1 cellular context compared by ENCODE assay signal in genomic region chr20:17710379-17711305, GRCh38.
TF ChIP-seq lines count a peak whose summit lies in the region.

No MANE protein-coding gene starts in this region.

TF ChIP-seq in HEK293, 187 proteins besides CTCF, POLR2A, EP300 and RAD21:
- TF ChIP-seq ZNF148 (tag by site-specific recombination; IDR thresholded peaks at IDR 0.05; ENCODE audit: borderline replicate concordance) (no peak), ZXDB (tag by site-specific recombination; IDR thresholded peaks at IDR 0.05) (no peak), KLF16 (tag by site-specific recombination; IDR thresholded peaks at IDR 0.05) (no peak), ZNF747 (tag by site-specific recombination; IDR thresholded peaks at IDR 0.05) (no peak), ZNF629 (tag by site-specific recombination; IDR thresholded peaks at IDR 0.05) (no peak), ZNF2 (tag by site-specific recombination; IDR thresholded peaks at IDR 0.05) (no peak), KLF7 (tag by site-specific recombination; IDR thresholded peaks at IDR 0.05; ENCODE audit: borderline replicate concordance) (no peak), WT1 (tag by site-specific recombination; IDR thresholded peaks at IDR 0.05) (no peak), ZIC2 (tag by site-specific recombination; IDR thresholded peaks at IDR 0.05) (peak; percentile 72), YY1 (tag by site-specific recombination; IDR thresholded peaks at IDR 0.05) (no peak), SALL2 (tag by site-specific recombination; IDR thresholded peaks at IDR 0.05; ENCODE audit: borderline replicate concordance) (no peak), ZNF555 (tag by site-specific recombination; conservative IDR thresholded peaks at IDR 0.05) (no peak), SCRT1 (tag by site-specific recombination; IDR thresholded peaks at IDR 0.05; ENCODE audit: borderline replicate concordance) (no peak), ATF2 (tag by site-specific recombination; IDR thresholded peaks at IDR 0.05; ENCODE audit: low read depth) (no peak), PRDM1 (tag by site-specific recombination; IDR thresholded peaks at IDR 0.05) (no peak), ZNF580 (tag by site-specific recombination; IDR thresholded peaks at IDR 0.05) (no peak), ZNF362 (tag by site-specific recombination; IDR thresholded peaks at IDR 0.05) (no peak), ZNF624 (tag by site-specific recombination; IDR thresholded peaks at IDR 0.05) (no peak), ZNF10 (tag by site-specific recombination; IDR thresholded peaks at IDR 0.05) (no peak), OVOL3 (tag by site-specific recombination; IDR thresholded peaks at IDR 0.05) (no peak), GLIS1 (tag by site-specific recombination; IDR thresholded peaks at IDR 0.05) (peak; percentile 91), ZNF501 (tag by site-specific recombination; IDR thresholded peaks at IDR 0.05) (no peak), ZNF174 (tag by site-specific recombination; IDR thresholded peaks at IDR 0.05) (no peak), ZNF23 (tag by site-specific recombination; IDR thresholded peaks at IDR 0.05; ENCODE audit: borderline replicate concordance) (no peak), ZNF157 (tag by site-specific recombination; IDR thresholded peaks at IDR 0.05) (no peak), ZBTB8A (tag by site-specific recombination; IDR thresholded peaks at IDR 0.05) (no peak), ZNF248 (tag by site-specific recombination; IDR thresholded peaks at IDR 0.05) (no peak), ZFHX2 (tag by site-specific recombination; conservative IDR thresholded peaks at IDR 0.05) (peak; percentile 90), ZNF37A (tag by site-specific recombination; IDR thresholded peaks at IDR 0.05) (no peak), ZNF76 (tag by site-specific recombination; IDR thresholded peaks at IDR 0.05; ENCODE audit: borderline replicate concordance, low read depth) (no peak), ZNF571 (tag by site-specific recombination; IDR thresholded peaks at IDR 0.05) (no peak), ZNF214 (tag by site-specific recombination; IDR thresholded peaks at IDR 0.05; ENCODE audit: borderline replicate concordance) (no peak), SP3 (tag by site-specific recombination; IDR thresholded peaks at IDR 0.05) (no peak), ZBTB6 (tag by site-specific recombination; IDR thresholded peaks at IDR 0.05) (no peak), ZNF311 (tag by site-specific recombination; IDR thresholded peaks at IDR 0.05; ENCODE audit: borderline replicate concordance) (no peak), EGR2 (tag by site-specific recombination; IDR thresholded peaks at IDR 0.05; ENCODE audit: low read depth) (peak; percentile 80), ZNF146 (tag by site-specific recombination; IDR thresholded peaks at IDR 0.05) (no peak)
- TF ChIP-seq, protein P1, sequence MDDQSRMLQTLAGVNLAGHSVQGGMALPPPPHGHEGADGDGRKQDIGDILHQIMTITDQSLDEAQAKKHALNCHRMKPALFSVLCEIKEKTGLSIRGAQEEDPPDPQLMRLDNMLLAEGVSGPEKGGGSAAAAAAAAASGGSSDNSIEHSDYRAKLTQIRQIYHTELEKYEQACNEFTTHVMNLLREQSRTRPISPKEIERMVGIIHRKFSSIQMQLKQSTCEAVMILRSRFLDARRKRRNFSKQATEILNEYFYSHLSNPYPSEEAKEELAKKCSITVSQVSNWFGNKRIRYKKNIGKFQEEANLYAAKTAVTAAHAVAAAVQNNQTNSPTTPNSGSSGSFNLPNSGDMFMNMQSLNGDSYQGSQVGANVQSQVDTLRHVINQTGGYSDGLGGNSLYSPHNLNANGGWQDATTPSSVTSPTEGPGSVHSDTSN (CRISPR knock-in tag; IDR thresholded peaks at IDR 0.05) = no peak
- TF ChIP-seq, protein P2, sequence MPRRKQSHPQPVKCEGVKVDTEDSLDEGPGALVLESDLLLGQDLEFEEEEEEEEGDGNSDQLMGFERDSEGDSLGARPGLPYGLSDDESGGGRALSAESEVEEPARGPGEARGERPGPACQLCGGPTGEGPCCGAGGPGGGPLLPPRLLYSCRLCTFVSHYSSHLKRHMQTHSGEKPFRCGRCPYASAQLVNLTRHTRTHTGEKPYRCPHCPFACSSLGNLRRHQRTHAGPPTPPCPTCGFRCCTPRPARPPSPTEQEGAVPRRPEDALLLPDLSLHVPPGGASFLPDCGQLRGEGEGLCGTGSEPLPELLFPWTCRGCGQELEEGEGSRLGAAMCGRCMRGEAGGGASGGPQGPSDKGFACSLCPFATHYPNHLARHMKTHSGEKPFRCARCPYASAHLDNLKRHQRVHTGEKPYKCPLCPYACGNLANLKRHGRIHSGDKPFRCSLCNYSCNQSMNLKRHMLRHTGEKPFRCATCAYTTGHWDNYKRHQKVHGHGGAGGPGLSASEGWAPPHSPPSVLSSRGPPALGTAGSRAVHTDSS (tag by site-specific recombination; IDR thresholded peaks at IDR 0.05) = no peak
- TF ChIP-seq, protein P3, sequence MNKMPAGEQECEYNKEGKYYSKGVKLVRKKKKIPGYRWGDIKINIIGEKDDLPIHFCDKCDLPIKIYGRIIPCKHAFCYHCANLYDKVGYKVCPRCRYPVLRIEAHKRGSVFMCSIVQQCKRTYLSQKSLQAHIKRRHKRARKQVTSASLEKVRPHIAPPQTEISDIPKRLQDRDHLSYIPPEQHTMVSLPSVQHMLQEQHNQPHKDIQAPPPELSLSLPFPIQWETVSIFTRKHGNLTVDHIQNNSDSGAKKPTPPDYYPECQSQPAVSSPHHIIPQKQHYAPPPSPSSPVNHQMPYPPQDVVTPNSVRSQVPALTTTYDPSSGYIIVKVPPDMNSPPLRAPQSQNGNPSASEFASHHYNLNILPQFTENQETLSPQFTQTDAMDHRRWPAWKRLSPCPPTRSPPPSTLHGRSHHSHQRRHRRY (tag by site-specific recombination; IDR thresholded peaks at IDR 0.05) = no peak
- TF ChIP-seq, protein P4, sequence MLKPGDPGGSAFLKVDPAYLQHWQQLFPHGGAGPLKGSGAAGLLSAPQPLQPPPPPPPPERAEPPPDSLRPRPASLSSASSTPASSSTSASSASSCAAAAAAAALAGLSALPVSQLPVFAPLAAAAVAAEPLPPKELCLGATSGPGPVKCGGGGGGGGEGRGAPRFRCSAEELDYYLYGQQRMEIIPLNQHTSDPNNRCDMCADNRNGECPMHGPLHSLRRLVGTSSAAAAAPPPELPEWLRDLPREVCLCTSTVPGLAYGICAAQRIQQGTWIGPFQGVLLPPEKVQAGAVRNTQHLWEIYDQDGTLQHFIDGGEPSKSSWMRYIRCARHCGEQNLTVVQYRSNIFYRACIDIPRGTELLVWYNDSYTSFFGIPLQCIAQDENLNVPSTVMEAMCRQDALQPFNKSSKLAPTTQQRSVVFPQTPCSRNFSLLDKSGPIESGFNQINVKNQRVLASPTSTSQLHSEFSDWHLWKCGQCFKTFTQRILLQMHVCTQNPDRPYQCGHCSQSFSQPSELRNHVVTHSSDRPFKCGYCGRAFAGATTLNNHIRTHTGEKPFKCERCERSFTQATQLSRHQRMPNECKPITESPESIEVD (tag by site-specific recombination; IDR thresholded peaks at IDR 0.05) = 0 out of 2 replicates have a peak, but pooled peaks have one; percentile 7
